In the genomic region with DNA sequence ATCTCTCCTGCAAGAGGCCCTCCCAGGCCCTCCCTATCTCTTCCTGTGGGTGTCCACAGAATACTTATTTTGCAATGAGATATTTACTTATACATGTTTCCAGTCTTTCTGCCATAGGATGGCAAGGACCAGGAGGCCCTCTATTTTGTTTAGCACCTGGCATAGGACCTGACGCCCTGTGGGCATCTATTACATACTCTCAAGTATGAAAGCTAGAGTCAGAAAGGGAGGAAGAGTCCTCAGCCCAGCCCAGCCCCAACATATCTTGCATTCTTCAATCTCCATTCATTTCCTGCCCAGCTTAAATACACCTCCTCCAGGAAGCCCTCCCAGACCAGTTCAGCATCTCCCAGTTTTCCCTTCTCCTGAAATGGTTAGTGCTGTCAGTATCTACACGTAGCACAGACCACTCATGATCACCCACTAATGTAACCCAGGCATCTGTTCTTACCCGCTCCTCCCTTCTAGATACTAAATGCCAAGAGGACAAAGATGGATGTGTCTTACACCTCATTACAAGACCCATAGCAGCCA, we compare ENCODE assay signal across 1 cellular context.
TF ChIP-seq lines count a peak whose summit lies in the region.

No MANE protein-coding gene starts in this region.

TF ChIP-seq in K562, 482 proteins besides CTCF, POLR2A, EP300 and RAD21:
- TF ChIP-seq ZNF785 (CRISPR knock-in tag; IDR thresholded peaks at IDR 0.05) (no peak), ZFP36 (IDR thresholded peaks at IDR 0.05; ENCODE audit: low read depth, low read length, partially characterized antibody) (peak; percentile 90), NCOA6 (IDR thresholded peaks at IDR 0.05) (no peak), PURB (CRISPR knock-in tag; IDR thresholded peaks at IDR 0.05; ENCODE audit: low read depth) (no peak), SPI1 (IDR thresholded peaks at IDR 0.05; ENCODE audit: borderline replicate concordance, low read depth, low read length) (no peak), ZNF436 (CRISPR knock-in tag; IDR thresholded peaks at IDR 0.05) (peak; percentile 45; the same call in 1 of the 2 replicates)
